ENCODE assay signal across 10 cellular contexts in genomic region chr21:42198949-42199348, GRCh38. TPM values are rescaled to one million over a fixed set of nuclear protein-coding genes. Genes with fewer than 3 reads are reported as not detected.
DNase-seq lines count a peak whose midpoint lies in the region; ATAC-seq, FAIRE-seq and TF ChIP-seq lines count a peak whose summit lies in the region.
"Had no signal": no experiment of that assay in that cellular context is flagged by ENCODE, and none has a peak within 500 bp of the region (broad histone marks: within the 10 kb centered on the region; RNA-seq: fewer than 3 reads in every experiment).

No MANE protein-coding gene starts in this region.

- H3K4me2 ChIP-seq in DOHH2 (ENCODE audit: low read length), result peak overlapping the region; percentile 50

- H3K79me2 ChIP-seq in DOHH2 (ENCODE audit: control insufficient read depth, low read length), result no peaks in the 10 kb centered on the region

- H3K9me3 ChIP-seq in DOHH2 (ENCODE audit: control insufficient read depth, insufficient read depth, low read length), result no peaks in the 10 kb centered on the region
- no peaks in the 10 kb centered on the region for H3K9me3 ChIP-seq in colonic mucosa
- no peaks in the 10 kb centered on the region for H3K9me3 ChIP-seq in pancreas

- no peaks in the 10 kb centered on the region for H3F3A ChIP-seq in DOHH2 (ENCODE audit: control insufficient read depth, insufficient read depth)

- ATAC-seq in pancreas, result peak; percentile 24 to 78 (median 54)

- no peak overlapping the region for H3K9ac ChIP-seq in colonic mucosa (ENCODE audit: low read depth in 2 of 2, low read length in 2 of 2)

- TF ChIP-seq CTCF in DOHH2 (IDR thresholded peaks at IDR 0.05; ENCODE audit: low read depth, low read length, poor library complexity, severe bottlenecking) (no peak), colonic mucosa (IDR thresholded peaks at IDR 0.05) (no peak), pancreas (IDR thresholded peaks at IDR 0.05) (no peak)

- FAIRE-seq in pancreas (lab: Jason Lieb, UNC), result no peak

- peak overlapping the region; percentile 6; the same call in 1 of the 2 replicates for H3K4me3 ChIP-seq in DOHH2 (ENCODE audit: low read length)
- H3K4me3 ChIP-seq in colonic mucosa, result no peak overlapping the region
- H3K4me3 ChIP-seq in pancreas, result no peak overlapping the region

- no peak overlapping the region for H3K27ac ChIP-seq in DOHH2 (ENCODE audit: low read depth, low read length)
- H3K27ac ChIP-seq in colonic mucosa, result peak overlapping the region; percentile 3
- peak overlapping the region in 2 of 4 donors; percentile 36 to 37 for H3K27ac ChIP-seq in pancreas

- H3K36me3 ChIP-seq in DOHH2 (ENCODE audit: control insufficient read depth, low read length) (no peaks in the 10 kb centered on the region), colonic mucosa (no peaks in the 10 kb centered on the region), pancreas (no peaks in the 10 kb centered on the region)

- H4K20me1 ChIP-seq in DOHH2 (ENCODE audit: control insufficient read depth, insufficient read depth, low read depth, low read length), result no peaks in the 10 kb centered on the region

- intact Hi-C loops in colonic mucosa (cut with DNase I) (no loop called here), pancreas (cut with DNase I) (no loop called here)

- DNase-seq in RPMI8226 (peak; percentile 17), colonic mucosa (no peak), pancreas (no peak), DMS53 (lab: John Stamatoyannopoulos, UW) (no peak), retina (no peak), NCI-H446 treated with DMSO at 0.1 percent for 48 hours (lab: John Stamatoyannopoulos, UW) (no peak), KG1 (lab: John Stamatoyannopoulos, UW) (no peak)
- DNase-seq: effector CD8-positive, alpha-beta T cell; NCI-H2171 treated with DMSO at 0.1 percent for 48 hours had no signal

- WGBS in pancreas, 2 donors, result 14 to 16% methylated on average over 2 of the region's 2 CpGs

- H3K4me1 ChIP-seq in DOHH2 (ENCODE audit: control insufficient read depth, low read length) (peaks cover 33% of the 10 kb centered on the region), colonic mucosa (peaks cover 7% of the 10 kb centered on the region), pancreas (peaks cover 0 to 15% (median 0%) of the 10 kb centered on the region in 3 donors)

- H3K27me3 ChIP-seq in DOHH2 (ENCODE audit: control insufficient read depth, low read length) (no peaks in the 10 kb centered on the region), colonic mucosa (no peaks in the 10 kb centered on the region), pancreas (no peaks in the 10 kb centered on the region)

- H3K9me2 ChIP-seq in DOHH2 (replicated peaks; ENCODE audit: control insufficient read depth, low read length), result no peaks in the 10 kb centered on the region

RNA-seq across cellular contexts. Expression of gene ABCG1, which starts 20.0 kb away (rescaled TPM):
- total RNA-seq in colonic mucosa (10 to 100 TPM; 13.8 to 60.0 TPM), pancreas (10 to 100 TPM in 1 of 6 donors, 1 to 10 TPM in 5; 1.6 to 10.3 (median 4.0) TPM)
- polyA plus RNA-seq in pancreas, result 1 to 10 TPM; 3.4 to 7.8 TPM
